ENCODE assay signal across 9 cellular contexts in genomic region chr2:211367711-211368110, GRCh38.
DNase-seq lines count a peak whose midpoint lies in the region; ATAC-seq and TF ChIP-seq lines count a peak whose summit lies in the region.
"Had no signal": no experiment of that assay in that cellular context is flagged by ENCODE, and none has a peak within 500 bp of the region (broad histone marks: within the 10 kb centered on the region; RNA-seq: fewer than 3 reads in every experiment).

No MANE protein-coding gene starts in this region.

- no peak overlapping the region for H3K27ac Mint-ChIP-seq in CD8-positive, alpha-beta T cell

- no peak overlapping the region for H3K27ac ChIP-seq in CD8-positive, alpha-beta T cell (ENCODE audit: low read depth, low read length)

- no peaks in the 10 kb centered on the region for H3K4me1 ChIP-seq in CD8-positive, alpha-beta T cell (ENCODE audit: insufficient read depth, low read length)

- CTCF ChIA-PET in CD8-positive, alpha-beta T cell (lab: Charles Lee), result no interaction called here

- peaks cover 6% of the 10 kb centered on the region for H3K9me3 Mint-ChIP-seq in CD8-positive, alpha-beta T cell

- peak; percentile 23 for DNase-seq in HS-5 (ENCODE audit: low read depth)
- peak; percentile 84 for DNase-seq in kidney epithelial cell (ENCODE audit: low read depth)
- no peak for DNase-seq in stimulated activated CD8-positive, alpha-beta memory T cell treated with anti-CD3 and anti-CD28 coated beads, Interleukin-4, amount 100 ng/mL, for 48 hours
- no peak for DNase-seq in CD8-positive, alpha-beta T cell
- no peak for DNase-seq in NCI-H187 (lab: John Stamatoyannopoulos, UW)
- no peak for DNase-seq in activated CD4-positive, alpha-beta T cell treated with anti-CD3 and anti-CD28 coated beads, Interleukin-2, amount 50 U/mL, for 1 hour
- DNase-seq: NCI-H1930 had no signal

- POLR2A ChIA-PET in CD8-positive, alpha-beta T cell (lab: Charles Lee), result no interaction called here

- no peak for TF ChIP-seq CTCF in kidney epithelial cell (IDR thresholded peaks at IDR 0.05; ENCODE audit: insufficient read depth, low read length, poor library complexity, severe bottlenecking)
- no peak for TF ChIP-seq CTCF in CD8-positive, alpha-beta T cell (IDR thresholded peaks at IDR 0.05)

- H3K36me3 ChIP-seq in kidney epithelial cell (ENCODE audit: control insufficient read depth, insufficient read depth, low read length), result no peaks in the 10 kb centered on the region
- no peaks in the 10 kb centered on the region for H3K36me3 ChIP-seq in CD8-positive, alpha-beta T cell (ENCODE audit: insufficient read depth, low read length)

- intact Hi-C loops in CD8-positive, alpha-beta T cell (cut with DNase I, micrococcal nuclease), result no loop called here

- no peaks in the 10 kb centered on the region for H3K27me3 Mint-ChIP-seq in CD8-positive, alpha-beta T cell (ENCODE audit: low read depth)

- no peak overlapping the region for H3K4me3 Mint-ChIP-seq in CD8-positive, alpha-beta T cell

- H3K4me1 Mint-ChIP-seq in CD8-positive, alpha-beta T cell (ENCODE audit: low read depth), result no peaks in the 10 kb centered on the region

- no peaks in the 10 kb centered on the region for H3K9me3 ChIP-seq in CD8-positive, alpha-beta T cell (ENCODE audit: low read length)

- no peaks in the 10 kb centered on the region for H3K27me3 ChIP-seq in kidney epithelial cell (ENCODE audit: control insufficient read depth, insufficient read depth, low read length)
- H3K27me3 ChIP-seq in CD8-positive, alpha-beta T cell (ENCODE audit: insufficient read depth, low read length), result no peaks in the 10 kb centered on the region

- ATAC-seq in GM18909 (IDR thresholded peaks at IDR 0.05; ENCODE audit: poor library complexity, unreplicated experiment) (peak; percentile 95), HG02610 (IDR thresholded peaks at IDR 0.05; ENCODE audit: unreplicated experiment) (peak; percentile 99)
- ATAC-seq in CD8-positive, alpha-beta T cell, result no peak

- no peak overlapping the region for H3K4me3 ChIP-seq in kidney epithelial cell (ENCODE audit: low read depth, low read length)
- no peak overlapping the region for H3K4me3 ChIP-seq in CD8-positive, alpha-beta T cell (ENCODE audit: low read depth, low read length)

- H3K36me3 Mint-ChIP-seq in CD8-positive, alpha-beta T cell, result no peaks in the 10 kb centered on the region

Comparison
In these comparisons a context has a peak if more than half of its experiments do, and no peak if none do; other contexts are left out.
1. DNase-seq: peak in HS-5 (single experiment) and kidney epithelial cell (single experiment); none in stimulated activated CD8-positive, alpha-beta memory T cell treated with anti-CD3 and anti-CD28 coated beads, Interleukin-4, amount 100 ng/mL, for 48 hours (single experiment), CD8-positive, alpha-beta T cell (0 of 7), NCI-H187 (0 of 2) and activated CD4-positive, alpha-beta T cell treated with anti-CD3 and anti-CD28 coated beads, Interleukin-2, amount 50 U/mL, for 1 hour (single experiment).